In genomic region chr10:75401569-75402485, GRCh38 we compare ENCODE assay signal across 8 cellular contexts. TPM values are rescaled to one million over a fixed set of nuclear protein-coding genes. Genes with fewer than 3 reads are reported as not detected.
DNase-seq lines count a peak whose midpoint lies in the region; ATAC-seq, FAIRE-seq and TF ChIP-seq lines count a peak whose summit lies in the region.

Gene ZNF503 (minus strand): TSS chr10:75401764. CDS start chr10:75401419, 345 bp downstream.

- 1% methylated on average over 77 of the region's 88 CpGs for WGBS in A549 (ENCODE audit: missing lambda C conversion rate)
- WGBS in stomach, 5 donors = 0 to 1% (median 0%) methylated on average over 62 to 88 of the region's 88 CpGs

- peaks cover 2% of the 10 kb centered on the region for H3K9me3 Mint-ChIP-seq in memory B cell

- DNase-seq in A549 (ENCODE audit: low read depth in 1 of 2, low spot score in 1 of 2) = peak; percentile 97 to 98
- peak; percentile 56 for DNase-seq in NCI-H2029 treated with DMSO at 0.1 percent for 48 hours (lab: John Stamatoyannopoulos, UW)
- peak; percentile 97 for DNase-seq in endothelial cell of umbilical vein (ENCODE audit: low read depth, low spot score)
- no peak for DNase-seq in memory B cell (ENCODE audit: low spot score in 2 of 2)
- DNase-seq in stomach = peak; percentile 97

- peak within 1 kb of the TSS; percentile 86 for H3K4me3 Mint-ChIP-seq in memory B cell

- H3K27me3 ChIP-seq in endothelial cell of umbilical vein (ENCODE audit: control insufficient read depth in 2 of 2, insufficient read depth in 2 of 2, low read length in 2 of 2) (peaks cover 19 to 55% of the 10 kb centered on the region in 2 experiments), stomach (peaks cover 0 to 47% (median 0%) of the 10 kb centered on the region in 3 donors)

- POLR2A ChIA-PET in A549 (lab: Yijun Ruan, JAX) (interaction anchor here (0.5 to 2.4 kb wide), 36 partner anchors 12 to 1710 kb away, joined by 3 to 34 read pairs (median 4); partner anchors contain the start of gene LRMDA), endothelial cell of umbilical vein (lab: Charles Lee) (interaction anchor here (1.0 kb wide), 1 partner anchor 28 kb away, joined by 7 read pairs; no protein-coding TSS in a partner anchor)

- H3K9me3 ChIP-seq in A549 (no peaks in the 10 kb centered on the region), endothelial cell of umbilical vein (replicated peaks; ENCODE audit: control insufficient read depth, insufficient read depth, low read length) (no peaks in the 10 kb centered on the region), stomach (no peaks in the 10 kb centered on the region)

- TF ChIP-seq RAD21 in A549 (conservative IDR thresholded peaks at IDR 0.05 in 1 of 2, IDR thresholded peaks at IDR 0.05 in 1 of 2) = 0 out of 5 replicates have a peak, but pooled peaks of 1 of the 2 experiments have one; percentile 12

- peak within 1 kb of the TSS; percentile 84 for H3K9ac ChIP-seq in endothelial cell of umbilical vein (replicated peaks; ENCODE audit: extremely low read depth, insufficient read depth, low read length)

- H3K4me3 ChIP-seq in A549 = peak within 1 kb of the TSS; percentile 92
- H3K4me3 ChIP-seq in endothelial cell of umbilical vein (replicated peaks in 1 of 3; ENCODE audit: insufficient read depth in 1 of 3, low read depth in 1 of 3, low read length in 3 of 3) = peak within 1 kb of the TSS; percentile 66 to 81 (median 77)
- peak within 1 kb of the TSS; percentile 75 to 98 (median 87) for H3K4me3 ChIP-seq in stomach

- CTCF ChIA-PET in A549 (lab: Yijun Ruan, JAX) = interaction anchor here (0.6 to 5.7 kb wide), 18 partner anchors 12 to 1709 kb away, joined by 3 to 83 read pairs (median 3); no protein-coding TSS in a partner anchor
- CTCF ChIA-PET in endothelial cell of umbilical vein (lab: Charles Lee) = interaction anchor here (0.6 to 4.9 kb wide), 18 partner anchors 11 to 1710 kb away, joined by 3 to 70 read pairs (median 5); no protein-coding TSS in a partner anchor

- TF ChIP-seq POLR2A in A549 (IDR thresholded peaks at IDR 0.05; ENCODE audit: low read length) (peak; percentile 94), GM15510 (IDR thresholded peaks at IDR 0.05; ENCODE audit: borderline replicate concordance, extremely low read depth, insufficient read length) (peak; percentile 41), endothelial cell of umbilical vein (IDR thresholded peaks at IDR 0.05; ENCODE audit: low read depth, low read length) (peak; percentile 88), stomach (IDR thresholded peaks at IDR 0.05) (peak in 2 of 4 donors; percentile 68 to 70)

- TSS peak; percentile 33 for BruUV-seq in endothelial cell of umbilical vein (replicated peaks; lab: Mats Ljungman, UMichigan)

- H3K4me1 Mint-ChIP-seq in memory B cell = peaks cover 11% of the 10 kb centered on the region

- dilution Hi-C loops in endothelial cell of umbilical vein (cut with MboI; ENCODE audit: extremely low pct_ligation_motif_present, low sequenced_read_pairs) = no loop called here

- intact Hi-C loops in endothelial cell of umbilical vein (cut with micrococcal nuclease) = loop anchor here (1.0 to 5.0 kb wide), 10 partner anchors 28 to 525 kb away; no protein-coding TSS in a partner anchor
- intact Hi-C loops in stomach (cut with DNase I; ENCODE audit: low total_unique reads) = no loop called here

- H3K4me2 ChIP-seq in A549 = peak within 1 kb of the TSS; percentile 98
- H3K4me2 ChIP-seq in endothelial cell of umbilical vein (ENCODE audit: insufficient read depth, low read length) = peak within 1 kb of the TSS; percentile 88

- peaks cover 26% of the 10 kb centered on the region for H3K27me3 Mint-ChIP-seq in memory B cell

- H2AFZ ChIP-seq in endothelial cell of umbilical vein (ENCODE audit: low read depth, low read length) = peak within 1 kb of the TSS; percentile 93

- ATAC-seq in A549 = peak; percentile 70 to 84
- ATAC-seq in HG02970 (IDR thresholded peaks at IDR 0.05; ENCODE audit: low FRiP score, unreplicated experiment) = peak; percentile 47
- peak; percentile 48 for ATAC-seq in memory B cell (ENCODE audit: low read depth)

- TF ChIP-seq EP300 in A549 (IDR thresholded peaks at IDR 0.05) = no peak; a peak in 1 of 5 replicates
- TF ChIP-seq EP300 in stomach (IDR thresholded peaks at IDR 0.05) = no peak

- TF ChIP-seq CTCF in A549 (IDR thresholded peaks at IDR 0.05) (no peak), VCaP (conservative IDR thresholded peaks at IDR 0.05) (no peak), endothelial cell of umbilical vein (IDR thresholded peaks at IDR 0.05; ENCODE audit: extremely low read depth in 1 of 2, insufficient read depth in 1 of 2, low read depth in 1 of 2, low read length in 2 of 2) (peak in 1 of 2 donors; percentile 22), stomach (IDR thresholded peaks at IDR 0.05) (peak in 2 of 7 experiments; percentile 14 to 54)

- H3K79me2 ChIP-seq in endothelial cell of umbilical vein (ENCODE audit: control insufficient read depth, insufficient read depth, low read length) = peaks cover 12% of the 10 kb centered on the region

- H3K27ac ChIP-seq in A549 (peak within 1 kb of the TSS; percentile 94 to 98), VCaP (peak within 1 kb of the TSS; percentile 96), endothelial cell of umbilical vein (ENCODE audit: insufficient read depth, low read depth, low read length) (peak within 1 kb of the TSS; percentile 55), stomach (peak within 1 kb of the TSS; percentile 92 to 99 (median 96))

- no peaks in the 10 kb centered on the region for H4K20me1 ChIP-seq in endothelial cell of umbilical vein (replicated peaks; ENCODE audit: control insufficient read depth, extremely low read depth, insufficient read depth, low read length)

- peaks cover 4% of the 10 kb centered on the region for H3K36me3 Mint-ChIP-seq in memory B cell

- H3K36me3 ChIP-seq in endothelial cell of umbilical vein (ENCODE audit: control insufficient read depth in 2 of 2, extremely low read depth in 1 of 2, insufficient read depth in 2 of 2, low read length in 2 of 2) (no peaks in the 10 kb centered on the region), stomach (peaks cover 6 to 18% (median 12%) of the 10 kb centered on the region in 4 donors)

- H3K4me1 ChIP-seq in A549 (peaks cover 11% of the 10 kb centered on the region), endothelial cell of umbilical vein (ENCODE audit: control insufficient read depth, extremely low read depth, insufficient read depth, low read length) (peaks cover 34% of the 10 kb centered on the region), stomach (peaks cover 14 to 54% (median 46%) of the 10 kb centered on the region in 4 donors)

- no peak within 1 kb of the TSS for H3K27ac Mint-ChIP-seq in memory B cell

- no peaks in the 10 kb centered on the region for H3K9me1 ChIP-seq in endothelial cell of umbilical vein (replicated peaks; ENCODE audit: control insufficient read depth, extremely low read depth, insufficient read depth, low read length)

- FAIRE-seq in A549 (lab: Jason Lieb, UNC) (no peak), endothelial cell of umbilical vein (lab: Jason Lieb, UNC) (peak; percentile 90)

TF ChIP-seq in A549, 52 proteins besides CTCF, POLR2A, EP300 and RAD21 (continues in another document):
- peak; percentile 99 for TF ChIP-seq USF2 (IDR thresholded peaks at IDR 0.05)

TF ChIP-seq in endothelial cell of umbilical vein, 7 proteins besides CTCF, POLR2A, EP300 and RAD21:
- TF ChIP-seq JUN (IDR thresholded peaks at IDR 0.05; ENCODE audit: borderline replicate concordance, insufficient read depth, insufficient read length, low read depth) = no peak
- peak; percentile 14 for TF ChIP-seq FOS (IDR thresholded peaks at IDR 0.05; ENCODE audit: borderline replicate concordance, insufficient read depth, low read length)
- TF ChIP-seq POLR2AphosphoS5 (IDR thresholded peaks at IDR 0.05; ENCODE audit: insufficient read depth, low read depth, low read length) = peak; percentile 81
- peak; percentile 5 for TF ChIP-seq EZH2 (IDR thresholded peaks at IDR 0.05; ENCODE audit: borderline replicate concordance, low read depth, low read length, severe bottlenecking)
- no peak for TF ChIP-seq GATA2 (IDR thresholded peaks at IDR 0.05; ENCODE audit: insufficient read depth, insufficient read length, low read depth, low read length)
- peak; percentile 96 for TF ChIP-seq MAX (IDR thresholded peaks at IDR 0.05; ENCODE audit: insufficient read depth, insufficient read length)
- TF ChIP-seq MYC (IDR thresholded peaks at IDR 0.05; ENCODE audit: low read depth, low read length) = no peak
TF ChIP-seq in endothelial cell of umbilical vein: peak in this region for 4.

RNA-seq across cellular contexts. Expression of gene ZNF503, which starts in this region (rescaled TPM):
- polyA plus RNA-seq in A549 (2011; rRNA removed) (0.54 and 0.71 TPM in 2 replicates), A549 (2017; fragmentation: RNase III; extraction: RNeasy Plus Mini Kit Qiagen cat#74134 plus additional on column Dnase treatment) (9.5 to 13.1 TPM (median 12.8 TPM) in 3 replicates), endothelial cell of umbilical vein (0.58 and 0.73 TPM in 2 replicates), stomach (10 to 100 TPM; 10.5 to 16.2 (median 15.1) TPM)
- polyA plus RNA-seq in A549 (2012; cell fraction: cytosol; rRNA removed) = 1.6 and 2.3 TPM in 2 replicates
- polyA plus RNA-seq in A549 (2012; cell fraction: nucleus; rRNA removed) = 5.2 and 8.3 TPM in 2 replicates
- 0.33 and 0.49 TPM in 2 replicates for polyA minus RNA-seq in A549 (2011; rRNA and poly(A)+ RNA removed)
- total RNA-seq in endothelial cell of umbilical vein (2.2 and 2.7 TPM in 2 replicates), stomach (10 to 100 TPM in 2 of 5 donors, 1 to 10 TPM in 3; 3.5 to 24.1 (median 8.2) TPM)
- 0.28 and 0.37 TPM in 2 replicates for polyA plus RNA-seq in endothelial cell of umbilical vein (2011; cell fraction: cytosol; rRNA removed)
- 0.37 and 0.39 TPM in 2 replicates for polyA plus RNA-seq in endothelial cell of umbilical vein (2011; cell fraction: nucleus; rRNA removed)
- polyA plus RNA-seq in endothelial cell of umbilical vein (2012) = 0.23 and 0.45 TPM in 2 replicates
- 0.40 and 0.66 TPM in 2 replicates for polyA minus RNA-seq in endothelial cell of umbilical vein
- 6.3 TPM for polyA minus RNA-seq in endothelial cell of umbilical vein (2011; cell fraction: cytosol; rRNA and poly(A)+ RNA removed)
- polyA minus RNA-seq in endothelial cell of umbilical vein (2011; cell fraction: nucleus; rRNA and poly(A)+ RNA removed) = 0.48 and 1.2 TPM in 2 replicates

Comparison
In these comparisons a context has a peak if more than half of its experiments do, and no peak if none do; other contexts are left out.
1. DNase-seq: peak in A549 (2 of 2), NCI-H2029 treated with DMSO at 0.1 percent for 48 hours (single experiment), endothelial cell of umbilical vein (single experiment) and stomach (single experiment); none in memory B cell (0 of 2).
2. Peak in every context shown above with its lines, with median percentiles within 50 percentile points of each other: ATAC-seq, H3K27ac ChIP-seq and H3K4me3 ChIP-seq.